In the genomic region with DNA sequence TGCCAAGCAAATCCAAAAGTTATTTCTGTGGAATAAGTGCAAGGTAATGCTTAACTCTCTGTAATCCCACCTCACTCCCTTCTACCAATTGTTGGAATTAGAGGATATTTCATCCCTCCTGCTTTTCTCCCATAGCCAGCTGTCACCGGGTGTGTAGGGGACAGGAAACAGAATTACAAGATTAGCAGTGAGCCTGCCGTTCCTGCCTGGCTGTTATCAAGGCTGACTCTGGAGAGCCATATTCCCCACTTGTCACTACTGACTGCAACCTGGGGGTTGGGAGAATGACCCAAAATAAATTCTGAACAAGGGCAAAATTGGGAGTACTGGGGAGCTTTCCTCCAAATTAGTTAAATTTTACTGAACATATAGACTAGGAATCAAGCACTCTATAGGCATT, we compare ENCODE assay signal across 21 cellular contexts. TPM values are rescaled to one million over a fixed set of nuclear protein-coding genes. Genes with fewer than 3 reads are reported as not detected.
DNase-seq lines count a peak whose midpoint lies in the region; ATAC-seq and TF ChIP-seq lines count a peak whose summit lies in the region.
"Had no signal": no experiment of that assay in that cellular context is flagged by ENCODE, and none has a peak within 500 bp of the region (broad histone marks: within the 10 kb centered on the region; RNA-seq: fewer than 3 reads in every experiment).

No MANE protein-coding gene starts in this region.

- no peak for TF ChIP-seq CTCF in heart right ventricle (IDR thresholded peaks at IDR 0.05)
- no peak for TF ChIP-seq CTCF in right atrium auricular region (IDR thresholded peaks at IDR 0.05)
- TF ChIP-seq CTCF in CD8-positive, alpha-beta T cell (IDR thresholded peaks at IDR 0.05): no peak

- H3K27me3 ChIP-seq in heart right ventricle: peaks cover 0 to 4% (median 0%) of the 10 kb centered on the region in 7 donors
- no peaks in the 10 kb centered on the region for H3K27me3 ChIP-seq in right atrium auricular region
- peaks cover 3% of the 10 kb centered on the region for H3K27me3 ChIP-seq in CD8-positive, alpha-beta T cell (ENCODE audit: insufficient read depth, low read length)

- intact Hi-C loops in Right ventricle myocardium inferior (cut with DNase I) (no loop called here), cardiac septum (cut with DNase I) (no loop called here), heart right ventricle (cut with DNase I) (no loop called here)
- intact Hi-C loops in CD8-positive, alpha-beta T cell (cut with DNase I, micrococcal nuclease): no loop called here

- DNase-seq in Right ventricle myocardium inferior (ENCODE audit: missing footprints) (no peak), cardiac septum (ENCODE audit: low spot score) (no peak), heart right ventricle (peak in 1 of 2 donors; percentile 44), right atrium auricular region (ENCODE audit: low spot score) (no peak), D341Med (ENCODE audit: low spot score) (no peak)
- no peak for DNase-seq in activated CD4-positive, alpha-beta T cell treated with anti-CD3 and anti-CD28 coated beads for 48 hours
- DNase-seq in CD8-positive, alpha-beta T cell: no peak
- DNase-seq: 8988T; Calu3; CD4-positive, alpha-beta memory T cell; DMS 273 treated with DMSO at 0.1 percent for 48 hours; DMS53; DND-41; HCEC 1CT; IMR-90 had no signal

- H3K9me3 Mint-ChIP-seq in CD8-positive, alpha-beta T cell: no peaks in the 10 kb centered on the region
- H3K9me3 Mint-ChIP-seq: GM23338 had no signal

- H3K4me3 Mint-ChIP-seq in CD8-positive, alpha-beta T cell: no peak overlapping the region
- H3K4me3 Mint-ChIP-seq: CD14-positive monocyte; CD4-positive, alpha-beta memory T cell; GM23338 had no signal

- no peaks in the 10 kb centered on the region for H3K36me3 Mint-ChIP-seq in CD8-positive, alpha-beta T cell
- H3K36me3 Mint-ChIP-seq: CD14-positive monocyte; CD4-positive, alpha-beta memory T cell had no signal

- H3K4me1 ChIP-seq in heart right ventricle (peaks cover 0 to 52% (median 11%) of the 10 kb centered on the region in 9 donors), right atrium auricular region (peaks cover 0 to 37% of the 10 kb centered on the region in 2 donors)
- no peaks in the 10 kb centered on the region for H3K4me1 ChIP-seq in CD8-positive, alpha-beta T cell (ENCODE audit: insufficient read depth, low read length)
- H3K4me1 ChIP-seq: BLaER1 had no signal

- H3K4me3 ChIP-seq in heart right ventricle (no peak overlapping the region), right atrium auricular region (no peak overlapping the region)
- no peak overlapping the region for H3K4me3 ChIP-seq in CD8-positive, alpha-beta T cell (ENCODE audit: low read depth, low read length)
- H3K4me3 ChIP-seq: BLaER1, GM12878, GM23338 had no signal

- no peak overlapping the region for H3K27ac Mint-ChIP-seq in CD8-positive, alpha-beta T cell
- H3K27ac Mint-ChIP-seq: CD4-positive, alpha-beta memory T cell; GM23338 had no signal

- no peaks in the 10 kb centered on the region for H3K9me3 ChIP-seq in heart right ventricle
- H3K9me3 ChIP-seq in right atrium auricular region: no peaks in the 10 kb centered on the region
- H3K9me3 ChIP-seq in CD8-positive, alpha-beta T cell (ENCODE audit: low read length): no peaks in the 10 kb centered on the region
- H3K9me3 ChIP-seq: BLaER1 had no signal

- ATAC-seq in Right ventricle myocardium inferior (peak; percentile 80), heart right ventricle (peak; percentile 80 to 95 (median 86)), GM21360 (IDR thresholded peaks at IDR 0.05; ENCODE audit: unreplicated experiment) (no peak)
- no peak for ATAC-seq in CD8-positive, alpha-beta T cell
- ATAC-seq: GM12878, GM23338 had no signal

- WGBS in heart right ventricle, 2 donors: 8 to 14% methylated on average over 2 of the region's 2 CpGs

- peaks cover 19% of the 10 kb centered on the region for H3K27me3 Mint-ChIP-seq in CD8-positive, alpha-beta T cell (ENCODE audit: low read depth)

- peak overlapping the region in 9 of 10 donors; percentile 1 to 73 (median 55) for H3K27ac ChIP-seq in heart right ventricle
- peak overlapping the region; percentile 55 to 66 for H3K27ac ChIP-seq in right atrium auricular region
- no peak overlapping the region for H3K27ac ChIP-seq in CD8-positive, alpha-beta T cell (ENCODE audit: low read depth, low read length)
- H3K27ac ChIP-seq: BLaER1 had no signal

- CTCF ChIA-PET in CD8-positive, alpha-beta T cell (lab: Charles Lee): no interaction called here

- H3K36me3 ChIP-seq in heart right ventricle: peaks cover 0 to 51% (median 0%) of the 10 kb centered on the region in 9 donors
- H3K36me3 ChIP-seq in right atrium auricular region: peaks cover 83% of the 10 kb centered on the region
- no peaks in the 10 kb centered on the region for H3K36me3 ChIP-seq in CD8-positive, alpha-beta T cell (ENCODE audit: insufficient read depth, low read length)
- H3K36me3 ChIP-seq: BLaER1 had no signal

- POLR2A ChIA-PET in CD8-positive, alpha-beta T cell (lab: Charles Lee): no interaction called here

- H3K4me1 Mint-ChIP-seq in CD8-positive, alpha-beta T cell (ENCODE audit: low read depth): no peaks in the 10 kb centered on the region
- H3K4me1 Mint-ChIP-seq: CD14-positive monocyte; CD4-positive, alpha-beta memory T cell had no signal

RNA-seq across cellular contexts. Expression of a gene that starts 24.8 kb away (rescaled TPM):
- total RNA-seq in Right ventricle myocardium inferior (55.8 TPM), cardiac septum (34.6 TPM), heart right ventricle (10 to 100 TPM; 24.6 to 70.1 (median 54.3) TPM), right atrium auricular region (100 to 1,000 TPM; 238 to 345 TPM)
- polyA plus RNA-seq in heart right ventricle: 10 to 100 TPM in 1 of 2 donors, 1 to 10 TPM in 1; 4.0 to 30.2 TPM
- total RNA-seq in CD8-positive, alpha-beta T cell: not detected
- total RNA-seq: Calu3; CD4-positive, alpha-beta memory T cell; G401; GM12878 had no signal
- polyA plus RNA-seq: CD14-positive monocyte; CD4-positive, alpha-beta memory T cell; GM23338 had no signal

Comparison
In these comparisons a context has a peak if more than half of its experiments do, and no peak if none do; other contexts are left out.
1. ATAC-seq: peak in Right ventricle myocardium inferior (single experiment) and heart right ventricle (8 of 8); none in GM21360 (single experiment) and CD8-positive, alpha-beta T cell (single experiment).
2. RNA of a gene that starts 24.8 kb away (total RNA-seq): 238 to 345 TPM in right atrium auricular region, 24.6 to 70.1 TPM in heart right ventricle, 55.8 TPM in Right ventricle myocardium inferior (single experiment) and 34.6 TPM in cardiac septum (single experiment); not detected in CD8-positive, alpha-beta T cell; every median in the first group is over 10 times any median in the second.